In the genomic region with DNA sequence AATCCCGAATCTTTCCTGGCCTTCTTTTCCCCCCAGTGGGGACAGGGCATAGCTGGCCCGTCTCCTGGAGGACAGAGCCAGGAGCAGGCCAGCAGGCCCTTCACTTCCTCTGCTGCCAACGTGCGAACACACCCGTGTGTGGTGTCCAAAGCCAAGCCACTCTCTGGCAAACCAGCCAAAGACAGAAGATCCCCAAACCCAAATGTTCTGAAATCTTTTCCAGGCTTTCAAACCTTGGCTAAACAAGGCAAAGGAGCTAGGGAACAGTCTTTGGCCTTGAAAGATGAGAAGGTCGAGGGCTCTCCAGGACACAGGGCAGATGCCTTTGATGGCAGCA, we compare ENCODE assay signal across 2 cellular contexts.
TF ChIP-seq lines count a peak whose summit lies in the region.

No MANE protein-coding gene starts in this region.

TF ChIP-seq in HCT116, 20 proteins besides CTCF, POLR2A, EP300 and RAD21 (continued from another document):
- TF ChIP-seq SIN3A (IDR thresholded peaks at IDR 0.05; ENCODE audit: low read depth), result no peak
- TF ChIP-seq, protein P1, sequence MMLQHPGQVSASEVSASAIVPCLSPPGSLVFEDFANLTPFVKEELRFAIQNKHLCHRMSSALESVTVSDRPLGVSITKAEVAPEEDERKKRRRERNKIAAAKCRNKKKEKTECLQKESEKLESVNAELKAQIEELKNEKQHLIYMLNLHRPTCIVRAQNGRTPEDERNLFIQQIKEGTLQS (IDR thresholded peaks at IDR 0.05), result no peak
- TF ChIP-seq POLR2AphosphoS5 (IDR thresholded peaks at IDR 0.05; ENCODE audit: low read depth, low read length), result no peak
- TF ChIP-seq, protein P2, sequence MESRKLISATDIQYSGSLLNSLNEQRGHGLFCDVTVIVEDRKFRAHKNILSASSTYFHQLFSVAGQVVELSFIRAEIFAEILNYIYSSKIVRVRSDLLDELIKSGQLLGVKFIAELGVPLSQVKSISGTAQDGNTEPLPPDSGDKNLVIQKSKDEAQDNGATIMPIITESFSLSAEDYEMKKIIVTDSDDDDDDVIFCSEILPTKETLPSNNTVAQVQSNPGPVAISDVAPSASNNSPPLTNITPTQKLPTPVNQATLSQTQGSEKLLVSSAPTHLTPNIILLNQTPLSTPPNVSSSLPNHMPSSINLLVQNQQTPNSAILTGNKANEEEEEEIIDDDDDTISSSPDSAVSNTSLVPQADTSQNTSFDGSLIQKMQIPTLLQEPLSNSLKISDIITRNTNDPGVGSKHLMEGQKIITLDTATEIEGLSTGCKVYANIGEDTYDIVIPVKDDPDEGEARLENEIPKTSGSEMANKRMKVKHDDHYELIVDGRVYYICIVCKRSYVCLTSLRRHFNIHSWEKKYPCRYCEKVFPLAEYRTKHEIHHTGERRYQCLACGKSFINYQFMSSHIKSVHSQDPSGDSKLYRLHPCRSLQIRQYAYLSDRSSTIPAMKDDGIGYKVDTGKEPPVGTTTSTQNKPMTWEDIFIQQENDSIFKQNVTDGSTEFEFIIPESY (IDR thresholded peaks at IDR 0.05; ENCODE audit: extremely low read depth, insufficient replicate concordance, low read length), result no peak
- no peak for TF ChIP-seq FOSL1 (IDR thresholded peaks at IDR 0.05; ENCODE audit: low read depth)
- no peak for TF ChIP-seq JUND (IDR thresholded peaks at IDR 0.05)
- TF ChIP-seq CBX3 (IDR thresholded peaks at IDR 0.05; ENCODE audit: low read depth), result no peak
- no peak for TF ChIP-seq ELF1 (IDR thresholded peaks at IDR 0.05; ENCODE audit: borderline replicate concordance, low read depth)
- TF ChIP-seq, protein P3, sequence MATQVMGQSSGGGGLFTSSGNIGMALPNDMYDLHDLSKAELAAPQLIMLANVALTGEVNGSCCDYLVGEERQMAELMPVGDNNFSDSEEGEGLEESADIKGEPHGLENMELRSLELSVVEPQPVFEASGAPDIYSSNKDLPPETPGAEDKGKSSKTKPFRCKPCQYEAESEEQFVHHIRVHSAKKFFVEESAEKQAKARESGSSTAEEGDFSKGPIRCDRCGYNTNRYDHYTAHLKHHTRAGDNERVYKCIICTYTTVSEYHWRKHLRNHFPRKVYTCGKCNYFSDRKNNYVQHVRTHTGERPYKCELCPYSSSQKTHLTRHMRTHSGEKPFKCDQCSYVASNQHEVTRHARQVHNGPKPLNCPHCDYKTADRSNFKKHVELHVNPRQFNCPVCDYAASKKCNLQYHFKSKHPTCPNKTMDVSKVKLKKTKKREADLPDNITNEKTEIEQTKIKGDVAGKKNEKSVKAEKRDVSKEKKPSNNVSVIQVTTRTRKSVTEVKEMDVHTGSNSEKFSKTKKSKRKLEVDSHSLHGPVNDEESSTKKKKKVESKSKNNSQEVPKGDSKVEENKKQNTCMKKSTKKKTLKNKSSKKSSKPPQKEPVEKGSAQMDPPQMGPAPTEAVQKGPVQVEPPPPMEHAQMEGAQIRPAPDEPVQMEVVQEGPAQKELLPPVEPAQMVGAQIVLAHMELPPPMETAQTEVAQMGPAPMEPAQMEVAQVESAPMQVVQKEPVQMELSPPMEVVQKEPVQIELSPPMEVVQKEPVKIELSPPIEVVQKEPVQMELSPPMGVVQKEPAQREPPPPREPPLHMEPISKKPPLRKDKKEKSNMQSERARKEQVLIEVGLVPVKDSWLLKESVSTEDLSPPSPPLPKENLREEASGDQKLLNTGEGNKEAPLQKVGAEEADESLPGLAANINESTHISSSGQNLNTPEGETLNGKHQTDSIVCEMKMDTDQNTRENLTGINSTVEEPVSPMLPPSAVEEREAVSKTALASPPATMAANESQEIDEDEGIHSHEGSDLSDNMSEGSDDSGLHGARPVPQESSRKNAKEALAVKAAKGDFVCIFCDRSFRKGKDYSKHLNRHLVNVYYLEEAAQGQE (IDR thresholded peaks at IDR 0.05; ENCODE audit: low read depth), result no peak
- no peak for TF ChIP-seq EGR1 (IDR thresholded peaks at IDR 0.05; ENCODE audit: low read depth)
- no peak for TF ChIP-seq EZH2phosphoT487 (IDR thresholded peaks at IDR 0.05; ENCODE audit: borderline replicate concordance)
- no peak for TF ChIP-seq TCF7L2 (IDR thresholded peaks at IDR 0.05; ENCODE audit: borderline replicate concordance, extremely low read depth, insufficient read depth, insufficient read length)
- TF ChIP-seq YY1 (IDR thresholded peaks at IDR 0.05; ENCODE audit: extremely low read depth, insufficient replicate concordance, low read depth, low read length), result no peak

TF ChIP-seq in HepG2, 621 proteins besides CTCF, POLR2A, EP300 and RAD21 (continued from another document):
- TF ChIP-seq, protein P4, sequence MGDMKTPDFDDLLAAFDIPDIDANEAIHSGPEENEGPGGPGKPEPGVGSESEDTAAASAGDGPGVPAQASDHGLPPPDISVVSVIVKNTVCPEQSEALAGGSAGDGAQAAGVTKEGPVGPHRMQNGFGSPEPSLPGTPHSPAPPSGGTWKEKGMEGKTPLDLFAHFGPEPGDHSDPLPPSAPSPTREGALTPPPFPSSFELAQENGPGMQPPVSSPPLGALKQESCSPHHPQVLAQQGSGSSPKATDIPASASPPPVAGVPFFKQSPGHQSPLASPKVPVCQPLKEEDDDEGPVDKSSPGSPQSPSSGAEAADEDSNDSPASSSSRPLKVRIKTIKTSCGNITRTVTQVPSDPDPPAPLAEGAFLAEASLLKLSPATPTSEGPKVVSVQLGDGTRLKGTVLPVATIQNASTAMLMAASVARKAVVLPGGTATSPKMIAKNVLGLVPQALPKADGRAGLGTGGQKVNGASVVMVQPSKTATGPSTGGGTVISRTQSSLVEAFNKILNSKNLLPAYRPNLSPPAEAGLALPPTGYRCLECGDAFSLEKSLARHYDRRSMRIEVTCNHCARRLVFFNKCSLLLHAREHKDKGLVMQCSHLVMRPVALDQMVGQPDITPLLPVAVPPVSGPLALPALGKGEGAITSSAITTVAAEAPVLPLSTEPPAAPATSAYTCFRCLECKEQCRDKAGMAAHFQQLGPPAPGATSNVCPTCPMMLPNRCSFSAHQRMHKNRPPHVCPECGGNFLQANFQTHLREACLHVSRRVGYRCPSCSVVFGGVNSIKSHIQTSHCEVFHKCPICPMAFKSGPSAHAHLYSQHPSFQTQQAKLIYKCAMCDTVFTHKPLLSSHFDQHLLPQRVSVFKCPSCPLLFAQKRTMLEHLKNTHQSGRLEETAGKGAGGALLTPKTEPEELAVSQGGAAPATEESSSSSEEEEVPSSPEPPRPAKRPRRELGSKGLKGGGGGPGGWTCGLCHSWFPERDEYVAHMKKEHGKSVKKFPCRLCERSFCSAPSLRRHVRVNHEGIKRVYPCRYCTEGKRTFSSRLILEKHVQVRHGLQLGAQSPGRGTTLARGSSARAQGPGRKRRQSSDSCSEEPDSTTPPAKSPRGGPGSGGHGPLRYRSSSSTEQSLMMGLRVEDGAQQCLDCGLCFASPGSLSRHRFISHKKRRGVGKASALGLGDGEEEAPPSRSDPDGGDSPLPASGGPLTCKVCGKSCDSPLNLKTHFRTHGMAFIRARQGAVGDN (CRISPR knock-in tag; IDR thresholded peaks at IDR 0.05), result 0 out of 2 replicates have a peak, but pooled peaks have one; percentile 6
- TF ChIP-seq BORCS8-MEF2B (CRISPR knock-in tag; IDR thresholded peaks at IDR 0.05) (no peak), ZSCAN31 (CRISPR knock-in tag; IDR thresholded peaks at IDR 0.05; ENCODE audit: low read depth) (no peak), ZFYVE20 (CRISPR knock-in tag; IDR thresholded peaks at IDR 0.05; ENCODE audit: borderline replicate concordance, low read depth) (no peak), EED (CRISPR knock-in tag; IDR thresholded peaks at IDR 0.05) (0 out of 2 replicates have a peak, but pooled peaks have one; percentile 8)
- TF ChIP-seq, protein P5, sequence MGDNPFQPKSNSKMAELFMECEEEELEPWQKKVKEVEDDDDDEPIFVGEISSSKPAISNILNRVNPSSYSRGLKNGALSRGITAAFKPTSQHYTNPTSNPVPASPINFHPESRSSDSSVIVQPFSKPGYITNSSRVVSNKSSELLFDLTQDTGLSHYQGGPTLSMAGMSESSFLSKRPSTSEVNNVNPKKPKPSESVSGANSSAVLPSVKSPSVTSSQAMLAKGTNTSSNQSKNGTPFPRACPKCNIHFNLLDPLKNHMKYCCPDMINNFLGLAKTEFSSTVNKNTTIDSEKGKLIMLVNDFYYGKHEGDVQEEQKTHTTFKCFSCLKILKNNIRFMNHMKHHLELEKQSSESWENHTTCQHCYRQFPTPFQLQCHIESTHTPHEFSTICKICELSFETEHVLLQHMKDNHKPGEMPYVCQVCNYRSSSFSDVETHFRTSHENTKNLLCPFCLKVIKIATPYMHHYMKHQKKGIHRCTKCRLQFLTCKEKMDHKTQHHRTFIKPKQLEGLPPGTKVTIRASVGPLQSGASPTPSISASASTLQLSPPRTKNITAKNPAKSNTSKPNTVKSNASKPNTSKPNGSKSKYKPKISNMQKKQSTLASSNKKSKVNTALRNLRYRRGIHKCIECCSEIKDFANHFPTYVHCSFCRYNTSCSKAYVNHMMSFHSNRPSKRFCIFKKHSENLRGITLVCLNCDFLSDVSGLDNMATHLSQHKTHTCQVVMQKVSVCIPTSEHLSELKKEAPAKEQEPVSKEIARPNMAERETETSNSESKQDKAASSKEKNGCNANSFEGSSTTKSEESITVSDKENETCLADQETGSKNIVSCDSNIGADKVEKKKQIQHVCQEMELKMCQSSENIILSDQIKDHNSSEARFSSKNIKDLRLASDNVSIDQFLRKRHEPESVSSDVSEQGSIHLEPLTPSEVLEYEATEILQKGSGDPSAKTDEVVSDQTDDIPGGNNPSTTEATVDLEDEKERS (CRISPR knock-in tag; IDR thresholded peaks at IDR 0.05), result no peak
